ENCODE assay signal across 8 cellular contexts in the genomic region with DNA sequence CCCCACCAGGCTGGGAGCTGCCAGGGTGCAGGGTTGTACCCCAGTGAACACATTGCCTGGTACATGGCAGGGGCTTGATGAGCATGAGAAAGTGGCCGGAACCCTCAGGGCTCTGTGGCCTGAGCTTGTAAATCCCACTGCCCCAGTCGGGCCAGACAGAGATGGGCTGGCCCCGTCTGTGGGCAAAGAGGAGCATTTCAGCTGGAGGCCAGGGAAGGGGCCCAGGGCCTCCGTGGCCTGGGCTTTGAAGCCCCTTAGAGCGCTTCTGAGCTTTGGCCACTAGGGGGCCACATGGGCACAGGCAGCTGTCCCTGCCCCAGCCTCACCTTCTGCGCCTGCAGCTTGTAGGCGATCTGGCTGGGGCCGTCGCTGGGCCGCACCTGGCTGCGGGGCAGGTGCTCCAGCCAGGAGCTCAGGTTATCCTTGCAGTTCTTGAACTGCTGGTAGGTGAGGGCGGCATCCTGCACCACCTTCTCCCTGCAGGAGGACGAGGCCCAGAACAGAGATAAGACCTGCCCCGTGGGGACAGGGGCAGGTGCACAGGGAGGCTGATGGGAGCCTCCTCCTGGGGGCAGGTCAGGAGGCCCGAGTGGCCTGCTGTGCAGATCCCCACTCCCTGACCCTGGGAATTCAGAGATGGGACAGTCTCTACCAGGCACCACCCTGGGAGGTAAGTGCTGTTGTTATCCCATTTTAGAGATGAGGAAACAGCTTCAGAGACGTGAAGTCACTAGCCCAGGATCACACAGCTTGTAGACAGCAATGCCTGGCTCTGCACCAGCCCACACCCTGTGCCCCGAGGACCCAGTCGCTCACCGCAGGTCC. TPM values are rescaled to one million over a fixed set of nuclear protein-coding genes. Genes with fewer than 3 reads are reported as not detected.
DNase-seq lines count a peak whose midpoint lies in the region; ATAC-seq lines count a peak whose summit lies in the region.

No MANE protein-coding gene starts in this region.

- peak; percentile 68 for ATAC-seq in HG02798 (IDR thresholded peaks at IDR 0.05; ENCODE audit: poor library complexity, unreplicated experiment)
- ATAC-seq in HG02884 (IDR thresholded peaks at IDR 0.05; ENCODE audit: unreplicated experiment), result no peak

- peak; percentile 88 for DNase-seq in COR-L47 (lab: John Stamatoyannopoulos, UW)
- DNase-seq in NCI-H526 (lab: John Stamatoyannopoulos, UW), result peak; percentile 59 to 92
- DNase-seq in activated CD4-positive, alpha-beta T cell treated with anti-CD3 and anti-CD28 coated beads, Interleukin-2, amount 50 U/mL, for 1 hour, result peak; percentile 73
- DNase-seq in dermis microvascular lymphatic vessel endothelial cell (ENCODE audit: low read depth in 2 of 2), result peak; percentile 56 to 78
- peak; percentile 73 to 86 for DNase-seq in lung microvascular endothelial cell (ENCODE audit: low read depth in 2 of 2)
- DNase-seq in stimulated activated CD8-positive, alpha-beta memory T cell treated with anti-CD3 and anti-CD28 coated beads, Interleukin-15, amount 100 ng/mL, for 1 hour (ENCODE audit: low read depth), result peak; percentile 57

RNA-seq across cellular contexts. Expression of gene EVPL, which starts 12.8 kb away (rescaled TPM):
- total RNA-seq in dermis microvascular lymphatic vessel endothelial cell, result under 0.01 TPM in 1 of 2 replicates, not detected in the other
- not detected in 2 replicates for total RNA-seq in lung microvascular endothelial cell

RNA-seq across cellular contexts. Expression of gene CDK3, which starts 13.7 kb away (rescaled TPM):
- total RNA-seq in dermis microvascular lymphatic vessel endothelial cell (0.13 and 0.76 TPM in 2 replicates), lung microvascular endothelial cell (0.22 and 0.79 TPM in 2 replicates)

RNA-seq across cellular contexts. Expression of gene TEN1, which starts 35.3 kb away (rescaled TPM):
- total RNA-seq in dermis microvascular lymphatic vessel endothelial cell, result 20.7 and 31.5 TPM in 2 replicates
- total RNA-seq in lung microvascular endothelial cell, result 16.1 and 20.0 TPM in 2 replicates

RNA-seq across cellular contexts. Expression of gene ACOX1, which starts 35.3 kb away (rescaled TPM):
- 39.3 and 51.2 TPM in 2 replicates for total RNA-seq in dermis microvascular lymphatic vessel endothelial cell
- total RNA-seq in lung microvascular endothelial cell, result 35.7 and 50.2 TPM in 2 replicates

RNA-seq across cellular contexts. Expression of gene SRP68, which starts 58.0 kb away (rescaled TPM):
- 22.6 and 28.7 TPM in 2 replicates for total RNA-seq in dermis microvascular lymphatic vessel endothelial cell
- total RNA-seq in lung microvascular endothelial cell, result 20.0 and 21.4 TPM in 2 replicates
